ENCODE assay signal across 8 cellular contexts in genomic region chr19:14091086-14091884, GRCh38. TPM values are rescaled to one million over a fixed set of nuclear protein-coding genes. Genes with fewer than 3 reads are reported as not detected.
DNase-seq lines count a peak whose midpoint lies in the region; ATAC-seq and TF ChIP-seq lines count a peak whose summit lies in the region.

No MANE protein-coding gene starts in this region.

- peaks cover 7% of the 10 kb centered on the region for H3K36me3 Mint-ChIP-seq in activated naive CD4-positive, alpha-beta T cell treated with anti-CD3 and anti-CD28 coated beads, Interleukin-2, amount 50 U/mL, for 24 hours

- intact Hi-C loops in left ventricle myocardium inferior (cut with micrococcal nuclease) = no loop called here
- intact Hi-C loops in prostate gland (cut with DNase I) = loop anchor here (2.0 kb wide), 1 partner anchor 26 kb away; the partner anchor contains the start of gene PRKACA

- no peaks in the 10 kb centered on the region for H3K27me3 ChIP-seq in DND-41 (ENCODE audit: insufficient read depth, low read length, poor library complexity)
- peaks cover 11% of the 10 kb centered on the region for H3K27me3 ChIP-seq in HUES48 (ENCODE audit: control insufficient read depth, insufficient read depth, low read length)
- no peaks in the 10 kb centered on the region for H3K27me3 ChIP-seq in SJCRH30
- no peaks in the 10 kb centered on the region for H3K27me3 ChIP-seq in left ventricle myocardium inferior (ENCODE audit: low read depth)
- H3K27me3 ChIP-seq in prostate gland (replicated peaks; ENCODE audit: insufficient read depth) = no peaks in the 10 kb centered on the region

- peak overlapping the region; percentile 92 for H3K27ac ChIP-seq in DND-41 (ENCODE audit: low read length)
- peak overlapping the region; percentile 81 for H3K27ac ChIP-seq in HUES48 (ENCODE audit: low read depth, low read length)
- peak overlapping the region; percentile 49 for H3K27ac ChIP-seq in SJCRH30
- H3K27ac ChIP-seq in left ventricle myocardium inferior (replicated peaks) = peak overlapping the region; percentile 98
- H3K27ac ChIP-seq in prostate gland = peak overlapping the region; percentile 84 to 92

- 1% methylated on average over 39 of the region's 73 CpGs for WGBS in prostate gland

- peaks cover 25% of the 10 kb centered on the region for H3K4me1 Mint-ChIP-seq in activated naive CD4-positive, alpha-beta T cell treated with anti-CD3 and anti-CD28 coated beads, Interleukin-2, amount 50 U/mL, for 24 hours

- ATAC-seq in DND-41 (ENCODE audit: insufficient read depth, low read depth) (peak; percentile 75), GM21381 (IDR thresholded peaks at IDR 0.05; ENCODE audit: unreplicated experiment) (peak; percentile 47)

- no peaks in the 10 kb centered on the region for H3K27me3 Mint-ChIP-seq in activated naive CD4-positive, alpha-beta T cell treated with anti-CD3 and anti-CD28 coated beads, Interleukin-2, amount 50 U/mL, for 24 hours

- DNase-seq in DND-41 (peak; percentile 75), SJCRH30 (peak; percentile 84 to 87), left ventricle myocardium inferior (no peak), prostate gland (ENCODE audit: low spot score) (no peak), globus pallidus (ENCODE audit: low spot score) (no peak)

- peak overlapping the region; percentile 98 for H3K4me3 Mint-ChIP-seq in activated naive CD4-positive, alpha-beta T cell treated with anti-CD3 and anti-CD28 coated beads, Interleukin-2, amount 50 U/mL, for 24 hours

- peaks cover 32% of the 10 kb centered on the region for H3K36me3 ChIP-seq in DND-41 (ENCODE audit: insufficient read depth, low read length)
- H3K36me3 ChIP-seq in HUES48 (ENCODE audit: control insufficient read depth, insufficient read depth, low read length) = peaks cover 17% of the 10 kb centered on the region
- H3K36me3 ChIP-seq in SJCRH30 = peaks cover 26% of the 10 kb centered on the region
- H3K36me3 ChIP-seq in left ventricle myocardium inferior = peaks cover 32% of the 10 kb centered on the region
- H3K36me3 ChIP-seq in prostate gland = no peaks in the 10 kb centered on the region

- peak overlapping the region; percentile 81 for H3K4me2 ChIP-seq in DND-41 (ENCODE audit: insufficient read depth, low read length)

- H3K27ac Mint-ChIP-seq in activated naive CD4-positive, alpha-beta T cell treated with anti-CD3 and anti-CD28 coated beads, Interleukin-2, amount 50 U/mL, for 24 hours = peak overlapping the region; percentile 99

- peaks cover 9% of the 10 kb centered on the region for H3K9me3 ChIP-seq in DND-41 (ENCODE audit: insufficient read depth, low read length, severe bottlenecking)
- no peaks in the 10 kb centered on the region for H3K9me3 ChIP-seq in HUES48 (ENCODE audit: control insufficient read depth, insufficient read depth, low read length)
- peaks cover 14% of the 10 kb centered on the region for H3K9me3 ChIP-seq in SJCRH30 (replicated peaks)
- H3K9me3 ChIP-seq in left ventricle myocardium inferior (replicated peaks) = peaks cover 12% of the 10 kb centered on the region
- no peaks in the 10 kb centered on the region for H3K9me3 ChIP-seq in prostate gland

- H3K4me1 ChIP-seq in DND-41 (ENCODE audit: insufficient read depth, low read length) = peaks cover 29% of the 10 kb centered on the region
- H3K4me1 ChIP-seq in HUES48 (ENCODE audit: control insufficient read depth, insufficient read depth, low read length) = peaks cover 4% of the 10 kb centered on the region; the same call in 1 of the 2 replicates
- H3K4me1 ChIP-seq in SJCRH30 = no peaks in the 10 kb centered on the region
- H3K4me1 ChIP-seq in left ventricle myocardium inferior = peaks cover 24% of the 10 kb centered on the region
- no peaks in the 10 kb centered on the region for H3K4me1 ChIP-seq in prostate gland (replicated peaks)

- TF ChIP-seq CTCF in DND-41 (IDR thresholded peaks at IDR 0.05; ENCODE audit: borderline replicate concordance, extremely low read depth, low read length, poor library complexity, severe bottlenecking) (no peak), left ventricle myocardium inferior (IDR thresholded peaks at IDR 0.05; ENCODE audit: borderline replicate concordance) (peak; percentile 37), prostate gland (IDR thresholded peaks at IDR 0.05) (peak in 1 of 4 experiments; percentile 24)

- peak overlapping the region; percentile 77 for H2AFZ ChIP-seq in DND-41 (ENCODE audit: low read depth, low read length)

- TF ChIP-seq POLR2A in prostate gland (IDR thresholded peaks at IDR 0.05) = peak; percentile 87

- no peaks in the 10 kb centered on the region for H3K9me3 Mint-ChIP-seq in activated naive CD4-positive, alpha-beta T cell treated with anti-CD3 and anti-CD28 coated beads, Interleukin-2, amount 50 U/mL, for 24 hours

- H3K4me3 ChIP-seq in DND-41 (ENCODE audit: low read depth in 1 of 2, low read length in 2 of 2) (peak overlapping the region; percentile 64 to 74), HUES48 (ENCODE audit: low read depth, low read length) (peak overlapping the region; percentile 83), SJCRH30 (peak overlapping the region; percentile 77), left ventricle myocardium inferior (peak overlapping the region; percentile 95), prostate gland (peak overlapping the region; percentile 82 to 89)

- H4K20me1 ChIP-seq in DND-41 (ENCODE audit: insufficient read depth, low read length) = peaks cover 18% of the 10 kb centered on the region

- peak overlapping the region; percentile 94 for H3K9ac ChIP-seq in DND-41 (ENCODE audit: low read depth, low read length)
- peak overlapping the region; percentile 51; the same call in 1 of the 2 replicates for H3K9ac ChIP-seq in HUES48 (ENCODE audit: low read depth, low read length)

- peaks cover 24% of the 10 kb centered on the region for H3K79me2 ChIP-seq in DND-41 (ENCODE audit: insufficient read depth, low read length)

RNA-seq across cellular contexts. Expression of gene SAMD1, which starts 0.7 kb away (rescaled TPM):
- total RNA-seq in SJCRH30 (2014; rRNA removed; shearing (Covaris generic)) = 88.1 and 102 TPM in 2 replicates
- 46.7 TPM for total RNA-seq in left ventricle myocardium inferior
- 10 to 100 TPM; 25.4 to 48.2 TPM for total RNA-seq in prostate gland

RNA-seq across cellular contexts. Expression of gene C19orf67, which starts 5.7 kb away (rescaled TPM):
- not detected in 2 replicates for total RNA-seq in SJCRH30 (2014; rRNA removed; shearing (Covaris generic))
- not detected for total RNA-seq in left ventricle myocardium inferior
- total RNA-seq in prostate gland = under 1 TPM in 1 of 2 donors, not detected in 1; 0.97 TPM

RNA-seq across cellular contexts. Expression of gene MISP3, which starts 18.7 kb away (rescaled TPM):
- total RNA-seq in SJCRH30 (2014; rRNA removed; shearing (Covaris generic)) = 0.81 and 1.3 TPM in 2 replicates
- total RNA-seq in left ventricle myocardium inferior (8.1 TPM), prostate gland (10 to 100 TPM; 12.4 to 17.2 TPM)

RNA-seq across cellular contexts. Expression of gene PRKACA, which starts 26.3 kb away (rescaled TPM):
- total RNA-seq in SJCRH30 (2014; rRNA removed; shearing (Covaris generic)) = 77.5 and 93.2 TPM in 2 replicates
- total RNA-seq in left ventricle myocardium inferior (465 TPM), prostate gland (100 to 1,000 TPM in 1 of 2 donors, 10 to 100 TPM in 1; 34.8 to 106 TPM)

RNA-seq across cellular contexts. Expression of gene PALM3, which starts 29.4 kb away (rescaled TPM):
- total RNA-seq in SJCRH30 (2014; rRNA removed; shearing (Covaris generic)) = 0.99 and 1.4 TPM in 2 replicates
- total RNA-seq in left ventricle myocardium inferior = 0.38 TPM
- total RNA-seq in prostate gland = 10 to 100 TPM in 1 of 2 donors, 1 to 10 TPM in 1; 1.8 to 16.1 TPM

Comparison
In these comparisons a context has a peak if more than half of its experiments do, and no peak if none do; other contexts are left out.
1. DNase-seq: peak in DND-41 (single experiment) and SJCRH30 (2 of 2); none in left ventricle myocardium inferior (single experiment), prostate gland (single experiment) and globus pallidus (single experiment).
2. Peak in every context shown above with its lines, with median percentiles within 50 percentile points of each other: H3K27ac ChIP-seq and H3K4me3 ChIP-seq.